In the genomic region with DNA sequence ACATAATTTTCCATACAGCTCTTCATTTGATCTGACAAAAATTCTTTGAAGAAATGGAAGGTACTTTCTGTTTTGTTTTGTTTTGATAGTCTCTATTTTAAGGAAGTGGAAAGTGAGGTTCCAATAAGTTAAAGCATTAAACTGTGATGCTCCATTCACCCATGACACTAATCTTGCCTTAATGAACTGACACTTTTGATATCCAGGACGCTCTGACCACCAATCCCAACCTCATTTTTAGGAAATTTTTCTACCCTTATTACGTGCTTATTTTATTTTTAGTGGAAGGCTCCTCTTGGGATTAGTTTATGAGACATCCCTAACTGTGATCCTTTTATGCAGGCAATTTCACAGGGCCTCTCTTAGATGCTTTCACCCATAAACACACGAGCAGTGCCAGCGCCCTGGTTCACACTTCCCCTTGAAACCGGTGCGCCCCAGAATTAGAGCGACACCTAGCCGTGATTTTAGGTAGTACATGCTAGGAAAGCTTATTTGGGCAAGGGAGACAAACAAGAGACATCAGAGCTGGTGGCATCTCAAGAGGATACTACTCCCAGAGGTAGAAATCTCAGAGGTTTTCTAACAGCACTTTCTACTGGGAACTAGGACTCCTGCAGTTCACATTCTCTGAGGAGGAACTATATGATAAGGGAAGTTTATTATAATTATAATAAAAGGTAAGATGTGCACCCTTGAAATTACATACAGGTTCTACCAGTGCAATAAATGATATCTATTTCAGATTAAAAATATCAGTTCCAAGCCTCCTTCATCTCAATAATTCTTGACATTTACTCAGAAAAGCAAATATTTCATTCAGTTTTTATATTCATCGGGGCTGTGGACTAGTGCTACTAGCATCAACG, we compare ENCODE assay signal across 8 cellular contexts.
DNase-seq lines count a peak whose midpoint lies in the region; ATAC-seq and TF ChIP-seq lines count a peak whose summit lies in the region.

No MANE protein-coding gene starts in this region.

- H3K27me3 Mint-ChIP-seq in naive B cell, result no peaks in the 10 kb centered on the region

- TF ChIP-seq CTCF in epithelial cell of esophagus (IDR thresholded peaks at IDR 0.05; ENCODE audit: insufficient read depth, low read depth, low read length, missing control alignments), result peak; percentile 92

- peaks cover 40 to 50% (median 42%) of the 10 kb centered on the region in 3 donors for H3K4me1 Mint-ChIP-seq in naive B cell

- peaks cover 0 to 3% (median 0%) of the 10 kb centered on the region in 7 donors for H3K9me3 Mint-ChIP-seq in naive B cell

- H3K36me3 Mint-ChIP-seq in naive B cell, result no peaks in the 10 kb centered on the region

- no peak overlapping the region for H3K4me3 ChIP-seq in epithelial cell of esophagus (ENCODE audit: low read length)

- H3K4me3 Mint-ChIP-seq in naive B cell, result peak overlapping the region; percentile 42 to 80 (median 70)

- peak overlapping the region; percentile 90 to 98 (median 97) for H3K27ac Mint-ChIP-seq in naive B cell

- peak; percentile 83 for DNase-seq in D341Med (ENCODE audit: low spot score)
- peak; percentile 27 for DNase-seq in HS-27A (ENCODE audit: low read depth)
- DNase-seq in NK-92 (lab: John Stamatoyannopoulos, UW; ENCODE audit: unreplicated experiment), result peak; percentile 7
- DNase-seq in activated CD8-positive, alpha-beta memory T cell treated with anti-CD3 and anti-CD28 coated beads, Interleukin-2, amount 50 U/mL, for 24 hours (ENCODE audit: extremely low read depth), result peak; percentile 48
- peak; percentile 76 for DNase-seq in epithelial cell of esophagus (ENCODE audit: low read depth)
- DNase-seq in naive B cell, result peak; percentile 87
- peak; percentile 26 to 59 for DNase-seq in stimulated activated CD8-positive, alpha-beta memory T cell treated with anti-CD3 and anti-CD28 coated beads, Interleukin-7, amount 100 ng/mL, for 4 hours (ENCODE audit: low read depth in 2 of 2)

- ATAC-seq in GM21381 (IDR thresholded peaks at IDR 0.05; ENCODE audit: unreplicated experiment), result peak; percentile 71
- peak; percentile 91 to 92 for ATAC-seq in naive B cell (ENCODE audit: low read depth in 2 of 2)

Comparison
In these comparisons a context has a peak if more than half of its experiments do, and no peak if none do; other contexts are left out.
1. DNase-seq: peak in every context shown above with its lines; median percentile 87 in naive B cell; 83 in D341Med; 76 in epithelial cell of esophagus; 48 in activated CD8-positive, alpha-beta memory T cell treated with anti-CD3 and anti-CD28 coated beads, Interleukin-2, amount 50 U/mL, for 24 hours; 42 in stimulated activated CD8-positive, alpha-beta memory T cell treated with anti-CD3 and anti-CD28 coated beads, Interleukin-7, amount 100 ng/mL, for 4 hours; 27 in HS-27A; 7 in NK-92.